29 cellular contexts compared by ENCODE assay signal in genomic region chr19:35288331-35288730, GRCh38. TPM values are rescaled to one million over a fixed set of nuclear protein-coding genes. Genes with fewer than 3 reads are reported as not detected.
"Had no signal": no experiment of that assay in that cellular context is flagged by ENCODE, and none has a peak within 500 bp of the region (broad histone marks: within the 10 kb centered on the region; RNA-seq: fewer than 3 reads in every experiment).

No MANE protein-coding gene starts in this region.

- H3K27me3 ChIP-seq: ascending aorta, cardiac muscle cell had no signal

- H3K9me3 ChIP-seq: ascending aorta had no signal

- H3K4me3 ChIP-seq: ascending aorta, cardiac muscle cell had no signal

- H3K36me3 ChIP-seq: ascending aorta, cardiac muscle cell had no signal

- ATAC-seq: activated CD8-positive, alpha-beta memory T cell treated with anti-CD3 and anti-CD28 coated beads, Interleukin-2, amount 10 ng/mL, durations not matched to agents 7 days and 5 days; activated CD8-positive, alpha-beta T cell treated with anti-CD3 and anti-CD28 coated beads, Interleukin-2, amount 10 ng/mL, durations not matched to agents 7 days and 5 days; activated naive CD8-positive, alpha-beta T cell treated with anti-CD3 and anti-CD28 coated beads, Interleukin-2, amount 50 U/mL, for 24 hours had no signal

- H3K4me1 ChIP-seq: ascending aorta had no signal

- H3K27ac ChIP-seq: ascending aorta, cardiac muscle cell, VCaP had no signal

- DNase-seq: activated B cell treated with CpG ODN at 0.5 μM for 24 hours; activated CD4-positive, alpha-beta memory T cell treated with anti-CD3 and anti-CD28 coated beads, Interleukin-2, amount 10 ng/mL, durations not matched to agents 7 days and 5 days; activated CD4-positive, alpha-beta T cell treated with anti-CD3 and anti-CD28 coated beads for 4 hours; activated CD4-positive, alpha-beta T cell treated with anti-CD3 and anti-CD28 coated beads, Interleukin-2, amount 10 ng/mL, durations not matched to agents 7 days and 5 days; activated CD4-positive, alpha-beta T cell treated with anti-CD3 and anti-CD28 coated beads, Interleukin-2, amount 50 U/mL, for 48 hours; activated CD4-positive, CD25-positive, alpha-beta regulatory T cell treated with anti-CD3 and anti-CD28 coated beads, Interleukin-2, amount 50 U/mL, for 72 hours; activated CD8-positive, alpha-beta memory T cell treated with anti-CD3 and anti-CD28 coated beads for 24 hours; activated CD8-positive, alpha-beta memory T cell treated with anti-CD3 and anti-CD28 coated beads, Interleukin-2, amount 10 ng/mL, durations not matched to agents 7 days and 5 days; activated CD8-positive, alpha-beta memory T cell treated with anti-CD3 and anti-CD28 coated beads, Interleukin-2, amount 50 U/mL, for 48 hours; activated CD8-positive, alpha-beta T cell treated with anti-CD3 and anti-CD28 coated beads, Interleukin-2, amount 10 ng/mL, durations not matched to agents 7 days and 5 days; activated effector memory CD4-positive, alpha-beta T cell treated with Interleukin-2 at 50 U/mL for 16 hours; activated gamma-delta T cell; activated naive CD4-positive, alpha-beta T cell treated with anti-CD3 and anti-CD28 coated beads, Interleukin-2, amount 10 ng/mL, durations not matched to agents 7 days and 5 days; activated naive CD4-positive, alpha-beta T cell treated with Interleukin-2 at 50 U/mL for 16 hours; activated naive CD8-positive, alpha-beta T cell treated with anti-CD3 and anti-CD28 coated beads, Interleukin-2, amount 10 ng/mL, durations not matched to agents 7 days and 5 days; activated naive CD8-positive, alpha-beta T cell treated with anti-CD3 and anti-CD28 coated beads, Interleukin-2, amount 50 U/mL, for 24 hours; activated T-cell treated with anti-CD3 and anti-CD28 coated beads, Interleukin-2, amount 50 U/mL, for 24 hours; activated T-cell treated with anti-CD3 and anti-CD28 coated beads, Interleukin-2, amount 50 U/mL, for 48 hours; amygdala; anterior cingulate cortex; caudate nucleus; cerebellar nuclear complex; T-helper 2 cell; T-helper 9 cell had no signal

RNA-seq across cellular contexts. Expression of gene MAG, which starts 3.6 kb away (rescaled TPM):
- total RNA-seq: activated CD4-positive, alpha-beta memory T cell treated with anti-CD3 and anti-CD28 coated beads, Interleukin-2, amount 10 ng/mL, durations not matched to agents 7 days and 5 days; activated CD4-positive, alpha-beta T cell treated with anti-CD3 and anti-CD28 coated beads, Interleukin-2, amount 10 ng/mL, durations not matched to agents 7 days and 5 days; ascending aorta; bronchial epithelial cell; chondrocyte had no signal

RNA-seq across cellular contexts. Expression of gene HAMP, which starts 6.0 kb away (rescaled TPM):
- total RNA-seq: ascending aorta, bronchial epithelial cell, chondrocyte had no signal

RNA-seq across cellular contexts. Expression of gene CD22, which starts 40.7 kb away (rescaled TPM):
- total RNA-seq: chondrocyte had no signal
- polyA plus RNA-seq: cardiac muscle cell had no signal
